8 cellular contexts compared by ENCODE assay signal in the genomic region with DNA sequence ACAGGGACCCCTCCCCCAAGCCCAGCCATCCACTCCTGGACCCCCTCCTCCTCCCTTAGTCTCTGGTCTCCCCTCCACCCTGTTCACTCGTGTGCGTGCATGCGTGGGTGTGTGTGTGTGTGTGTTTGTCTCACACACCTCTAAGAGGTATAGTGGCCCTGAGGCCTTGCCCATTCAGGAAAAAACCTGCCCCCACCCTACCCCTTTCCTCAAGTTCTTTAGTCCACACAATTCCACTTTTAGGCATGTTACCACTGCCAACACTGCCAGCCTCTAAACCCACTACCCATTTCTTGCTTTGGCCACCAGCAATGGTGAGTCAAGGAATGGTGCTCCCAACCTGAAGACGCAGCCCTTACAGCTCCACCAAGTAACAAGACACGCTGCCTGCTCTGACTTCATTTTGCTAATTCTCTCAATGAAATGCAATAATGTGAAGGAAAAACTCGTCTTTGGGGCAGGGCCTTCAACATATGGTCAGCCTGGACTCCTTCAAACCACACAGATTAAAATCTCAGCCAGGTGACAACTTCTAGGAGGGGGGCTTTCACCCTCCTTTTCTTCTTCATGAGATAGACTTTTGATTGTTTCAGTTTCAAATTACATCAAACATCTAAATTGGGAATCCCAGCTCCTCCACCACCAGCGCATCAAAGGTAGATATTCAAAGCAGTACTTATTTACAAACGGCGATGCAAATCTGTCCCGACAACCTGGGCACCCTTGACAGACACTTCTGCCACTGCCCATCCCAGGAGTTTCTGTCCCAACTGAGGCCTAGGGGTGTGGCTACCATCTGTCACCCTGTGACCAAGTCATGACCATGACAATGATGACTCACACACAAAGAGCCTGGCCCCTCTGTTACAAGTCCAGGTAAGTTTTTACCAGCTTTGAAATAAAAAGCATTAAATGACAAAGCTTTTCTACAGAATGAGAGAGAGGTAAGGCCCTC. TPM values are rescaled to one million over a fixed set of nuclear protein-coding genes. Genes with fewer than 3 reads are reported as not detected.
DNase-seq lines count a peak whose midpoint lies in the region; ATAC-seq and TF ChIP-seq lines count a peak whose summit lies in the region.

No MANE protein-coding gene starts in this region.

- peaks cover 94% of the 10 kb centered on the region for H3K4me1 Mint-ChIP-seq in activated T-cell treated with anti-CD3 and anti-CD28 coated beads, Interleukin-2, amount 50 U/mL, for 72 hours (ENCODE audit: low read depth)

- no peaks in the 10 kb centered on the region for H3K27me3 ChIP-seq in parathyroid adenoma (ENCODE audit: control insufficient read depth, insufficient read depth, low read length)

- no peaks in the 10 kb centered on the region for H3K27me3 Mint-ChIP-seq in activated T-cell treated with anti-CD3 and anti-CD28 coated beads, Interleukin-2, amount 50 U/mL, for 72 hours (ENCODE audit: low read depth)

- H3K79me2 ChIP-seq in parathyroid adenoma, result no peaks in the 10 kb centered on the region

- H3K36me3 ChIP-seq in parathyroid adenoma (ENCODE audit: control insufficient read depth, insufficient read depth, low read length), result no peaks in the 10 kb centered on the region

- peak overlapping the region; percentile 75 for H3K27ac ChIP-seq in parathyroid adenoma

- H3K9me3 ChIP-seq in parathyroid adenoma (ENCODE audit: control insufficient read depth, low read length), result no peaks in the 10 kb centered on the region

- H3K27ac Mint-ChIP-seq in activated T-cell treated with anti-CD3 and anti-CD28 coated beads, Interleukin-2, amount 50 U/mL, for 72 hours, result peak overlapping the region; percentile 73

- H3K4me3 Mint-ChIP-seq in activated T-cell treated with anti-CD3 and anti-CD28 coated beads, Interleukin-2, amount 50 U/mL, for 72 hours, result peak overlapping the region; percentile 46 to 57

- H3K4me2 ChIP-seq in parathyroid adenoma (ENCODE audit: low read length), result no peak overlapping the region

- DNase-seq in stimulated activated CD4-positive, alpha-beta T cell treated with anti-CD3 and anti-CD28 coated beads, Interleukin-2, amount 100 ng/mL, for 24 hours, result peak; percentile 26 to 29
- no peak for DNase-seq in stimulated activated CD4-positive, alpha-beta T cell treated with anti-CD3 and anti-CD28 coated beads, Interleukin-4, amount 100 ng/mL, for 4 hours
- peak; percentile 48 to 58 for DNase-seq in activated T-cell treated with anti-CD3 and anti-CD28 coated beads, Interleukin-2, amount 50 U/mL, for 72 hours
- DNase-seq in stimulated activated CD8-positive, alpha-beta memory T cell treated with anti-CD3 and anti-CD28 coated beads, Interleukin-4, amount 100 ng/mL, for 48 hours, result no peak
- no peak for DNase-seq in NCI-H1436 (lab: John Stamatoyannopoulos, UW)
- no peak for DNase-seq in HuH-7.5 (ENCODE audit: low spot score)

- H3K9me3 Mint-ChIP-seq in activated T-cell treated with anti-CD3 and anti-CD28 coated beads, Interleukin-2, amount 50 U/mL, for 72 hours, result no peaks in the 10 kb centered on the region

- H3K4me1 ChIP-seq in parathyroid adenoma, result peaks cover 24% of the 10 kb centered on the region

- no peak overlapping the region for H2AFZ ChIP-seq in parathyroid adenoma

- H3K4me3 ChIP-seq in parathyroid adenoma (ENCODE audit: low read depth, low read length), result no peak overlapping the region

- no peak overlapping the region for H3K9ac ChIP-seq in parathyroid adenoma

- ATAC-seq in HG03064 (IDR thresholded peaks at IDR 0.05; ENCODE audit: low read depth, unreplicated experiment), result peak; percentile 49
- ATAC-seq in activated T-cell treated with anti-CD3 and anti-CD28 coated beads, Interleukin-2, amount 50 U/mL, for 72 hours (replicated peaks in 1 of 2), result peak; percentile 83 to 87

- TF ChIP-seq CTCF in parathyroid adenoma (IDR thresholded peaks at IDR 0.05), result no peak

- H3K36me3 Mint-ChIP-seq in activated T-cell treated with anti-CD3 and anti-CD28 coated beads, Interleukin-2, amount 50 U/mL, for 72 hours (ENCODE audit: insufficient read depth in 2 of 2), result peaks cover 3 to 4% of the 10 kb centered on the region in 2 donors

RNA-seq across cellular contexts. Expression of a gene that starts 29.8 kb away (rescaled TPM):
- 10 to 100 TPM; 70.1 to 84.9 TPM for total RNA-seq in activated T-cell treated with anti-CD3 and anti-CD28 coated beads, Interleukin-2, amount 50 U/mL, for 72 hours

Comparison
In these comparisons a context has a peak if more than half of its experiments do, and no peak if none do; other contexts are left out.
1. DNase-seq: peak in stimulated activated CD4-positive, alpha-beta T cell treated with anti-CD3 and anti-CD28 coated beads, Interleukin-2, amount 100 ng/mL, for 24 hours (2 of 2) and activated T-cell treated with anti-CD3 and anti-CD28 coated beads, Interleukin-2, amount 50 U/mL, for 72 hours (2 of 2); none in stimulated activated CD4-positive, alpha-beta T cell treated with anti-CD3 and anti-CD28 coated beads, Interleukin-4, amount 100 ng/mL, for 4 hours (0 of 2), stimulated activated CD8-positive, alpha-beta memory T cell treated with anti-CD3 and anti-CD28 coated beads, Interleukin-4, amount 100 ng/mL, for 48 hours (single experiment), NCI-H1436 (single experiment) and HuH-7.5 (single experiment).